In the genomic region with DNA sequence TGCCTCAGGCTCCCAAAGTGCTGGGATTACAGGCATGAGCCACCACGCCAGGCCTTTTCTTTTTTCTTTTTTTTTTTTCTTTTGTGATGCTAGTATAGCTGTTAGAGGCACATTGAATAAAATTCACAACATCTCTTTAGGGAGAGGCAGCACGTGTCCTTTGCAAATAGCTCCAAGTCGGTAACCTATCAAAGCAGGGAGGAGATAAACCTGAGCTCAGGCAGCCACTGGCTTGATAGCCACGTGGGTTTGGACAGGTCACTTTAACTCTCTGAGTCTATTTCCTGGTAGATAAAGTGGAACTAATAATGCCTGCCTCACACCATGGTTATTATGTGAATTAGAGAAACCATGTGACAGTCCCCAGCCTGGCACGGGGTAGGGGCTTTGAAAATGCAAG, we compare ENCODE assay signal across 10 cellular contexts.
"Had no signal": no experiment of that assay in that cellular context is flagged by ENCODE, and none has a peak within 500 bp of the region (broad histone marks: within the 10 kb centered on the region; RNA-seq: fewer than 3 reads in every experiment).

No MANE protein-coding gene starts in this region.

- DNase-seq: activated CD4-positive, alpha-beta memory T cell treated with anti-CD3 and anti-CD28 coated beads for 36 hours; activated gamma-delta T cell treated with Interleukin-2 at 50 U/mL for 16 hours; activated T-cell treated with anti-CD3 and anti-CD28 coated beads, Interleukin-2, amount 50 U/mL, for 72 hours; esophagus squamous epithelium; foreskin fibroblast; glutamatergic neuron; islet precursor cell; naive B cell; stomach had no signal

- ATAC-seq: activated T-cell treated with anti-CD3 and anti-CD28 coated beads, Interleukin-2, amount 50 U/mL, for 72 hours had no signal

- H3K36me3 Mint-ChIP-seq: activated CD4-positive, alpha-beta memory T cell treated with anti-CD3 and anti-CD28 coated beads for 36 hours; mesothelial cell of epicardium had no signal

- H3K4me3 Mint-ChIP-seq: activated CD4-positive, alpha-beta memory T cell treated with anti-CD3 and anti-CD28 coated beads for 36 hours; activated T-cell treated with anti-CD3 and anti-CD28 coated beads, Interleukin-2, amount 50 U/mL, for 72 hours; mesothelial cell of epicardium; naive B cell had no signal

- H3K9me3 Mint-ChIP-seq: activated T-cell treated with anti-CD3 and anti-CD28 coated beads, Interleukin-2, amount 50 U/mL, for 72 hours had no signal

- H3K27ac Mint-ChIP-seq: activated CD4-positive, alpha-beta memory T cell treated with anti-CD3 and anti-CD28 coated beads for 36 hours; activated T-cell treated with anti-CD3 and anti-CD28 coated beads, Interleukin-2, amount 50 U/mL, for 72 hours; mesothelial cell of epicardium; naive B cell had no signal

- H3K4me1 Mint-ChIP-seq: naive B cell had no signal
